In genomic region chrX:30889147-30890125, GRCh38 we compare ENCODE assay signal across 1 cellular context.
TF ChIP-seq lines count a peak whose summit lies in the region.

Gene TAB3 (minus strand): TSS chrX:30889254. CDS start chrX:30859588, 29,666 bp downstream.

TF ChIP-seq in HepG2, 621 proteins besides CTCF, POLR2A, EP300 and RAD21 (continued from another document):
- no peak for TF ChIP-seq ELK4 (CRISPR knock-in tag; IDR thresholded peaks at IDR 0.05; ENCODE audit: borderline replicate concordance)
- TF ChIP-seq TAF1 (CRISPR knock-in tag; IDR thresholded peaks at IDR 0.05): peak; percentile 30; the same call in 1 of the 2 replicates
- TF ChIP-seq GABPB1 (CRISPR knock-in tag; IDR thresholded peaks at IDR 0.05): peak; percentile 92
- no peak for TF ChIP-seq ZNF432 (CRISPR knock-in tag; IDR thresholded peaks at IDR 0.05; ENCODE audit: borderline replicate concordance)
- TF ChIP-seq ZFP36 (IDR thresholded peaks at IDR 0.05; ENCODE audit: borderline replicate concordance, low read depth, low read length, partially characterized antibody): no peak
- TF ChIP-seq ZBTB37 (CRISPR knock-in tag; IDR thresholded peaks at IDR 0.05): no peak
- 0 out of 2 replicates have a peak, but pooled peaks have one; percentile 16 for TF ChIP-seq ZNF12 (CRISPR knock-in tag; IDR thresholded peaks at IDR 0.05)
- TF ChIP-seq GMEB2 (CRISPR knock-in tag; IDR thresholded peaks at IDR 0.05; ENCODE audit: low read depth): 0 out of 2 replicates have a peak, but pooled peaks have one; percentile 29
- TF ChIP-seq NFATC3 (CRISPR knock-in tag; IDR thresholded peaks at IDR 0.05): no peak
- no peak for TF ChIP-seq ZNF274 (CRISPR knock-in tag; IDR thresholded peaks at IDR 0.05)
- no peak; the same call in 1 of the 2 replicates for TF ChIP-seq CBX5 (CRISPR knock-in tag; IDR thresholded peaks at IDR 0.05; ENCODE audit: borderline replicate concordance)
- TF ChIP-seq ZFP91 (CRISPR knock-in tag; IDR thresholded peaks at IDR 0.05; ENCODE audit: borderline replicate concordance): peak; percentile 44; the same call in 1 of the 2 replicates
- no peak for TF ChIP-seq ZFYVE20 (CRISPR knock-in tag; IDR thresholded peaks at IDR 0.05; ENCODE audit: borderline replicate concordance, low read depth)
- no peak; the same call in 1 of the 2 replicates for TF ChIP-seq ZSCAN21 (CRISPR knock-in tag; IDR thresholded peaks at IDR 0.05; ENCODE audit: borderline replicate concordance)
- TF ChIP-seq ZNF691 (CRISPR knock-in tag; IDR thresholded peaks at IDR 0.05; ENCODE audit: borderline replicate concordance, low read depth): no peak
- peak; percentile 57; the same call in 1 of the 2 replicates for TF ChIP-seq ZGPAT (CRISPR knock-in tag; IDR thresholded peaks at IDR 0.05)
- TF ChIP-seq ZSCAN25 (CRISPR knock-in tag; IDR thresholded peaks at IDR 0.05): 0 out of 2 replicates have a peak, but pooled peaks have one; percentile 21
- TF ChIP-seq TGIF2 (CRISPR knock-in tag; IDR thresholded peaks at IDR 0.05): no peak
- TF ChIP-seq ZKSCAN5 (CRISPR knock-in tag; IDR thresholded peaks at IDR 0.05): no peak
- TF ChIP-seq ZNF510 (CRISPR knock-in tag; IDR thresholded peaks at IDR 0.05; ENCODE audit: low read depth): no peak
- TF ChIP-seq GPN1 (CRISPR knock-in tag; IDR thresholded peaks at IDR 0.05; ENCODE audit: borderline replicate concordance): no peak
- no peak for TF ChIP-seq ZNF430 (CRISPR knock-in tag; IDR thresholded peaks at IDR 0.05)
- TF ChIP-seq STAG1 (CRISPR knock-in tag; IDR thresholded peaks at IDR 0.05): no peak
- TF ChIP-seq ZNF713 (CRISPR knock-in tag; IDR thresholded peaks at IDR 0.05): no peak
- no peak for TF ChIP-seq ADNP (CRISPR knock-in tag; IDR thresholded peaks at IDR 0.05)
- TF ChIP-seq ZNF205 (CRISPR knock-in tag; IDR thresholded peaks at IDR 0.05): no peak
- no peak for TF ChIP-seq SOX13 (IDR thresholded peaks at IDR 0.05)
- peak in 1 of 2 experiments; percentile 22; a peak in 1 of 4 replicates for TF ChIP-seq SOX13 (CRISPR knock-in tag; conservative IDR thresholded peaks at IDR 0.05 in 1 of 2, IDR thresholded peaks at IDR 0.05 in 1 of 2)
- TF ChIP-seq DBP (CRISPR knock-in tag; IDR thresholded peaks at IDR 0.05; ENCODE audit: not compliant biosample characterization): no peak
- no peak for TF ChIP-seq KDM5A (IDR thresholded peaks at IDR 0.05; ENCODE audit: borderline replicate concordance, low read length)
- TF ChIP-seq ERF (CRISPR knock-in tag; IDR thresholded peaks at IDR 0.05): peak; percentile 58; the same call in 1 of the 2 replicates
- no peak for TF ChIP-seq ZNF883 (CRISPR knock-in tag; IDR thresholded peaks at IDR 0.05; ENCODE audit: not compliant biosample characterization)
- TF ChIP-seq SNAPC2 (CRISPR knock-in tag; IDR thresholded peaks at IDR 0.05): no peak
- no peak for TF ChIP-seq ZNF562 (CRISPR knock-in tag; IDR thresholded peaks at IDR 0.05; ENCODE audit: borderline replicate concordance)
- no peak for TF ChIP-seq ZNF672 (CRISPR knock-in tag; IDR thresholded peaks at IDR 0.05)
- TF ChIP-seq ZMAT3 (CRISPR knock-in tag; conservative IDR thresholded peaks at IDR 0.05): no peak
- no peak for TF ChIP-seq ATF4 (CRISPR knock-in tag; IDR thresholded peaks at IDR 0.05)
- TF ChIP-seq ZNF235 (CRISPR knock-in tag; IDR thresholded peaks at IDR 0.05; ENCODE audit: borderline replicate concordance): no peak
- TF ChIP-seq GZF1 (CRISPR knock-in tag; IDR thresholded peaks at IDR 0.05): no peak
- TF ChIP-seq NFKB2 (CRISPR knock-in tag; IDR thresholded peaks at IDR 0.05; ENCODE audit: borderline replicate concordance): no peak
- TF ChIP-seq PAF1 (CRISPR knock-in tag; IDR thresholded peaks at IDR 0.05): no peak
- peak; percentile 69; the same call in 1 of the 2 replicates for TF ChIP-seq MIXL1 (CRISPR knock-in tag; IDR thresholded peaks at IDR 0.05)
- no peak for TF ChIP-seq ZNF720 (CRISPR knock-in tag; IDR thresholded peaks at IDR 0.05)
- TF ChIP-seq ZNF460 (CRISPR knock-in tag; IDR thresholded peaks at IDR 0.05; ENCODE audit: borderline replicate concordance): peak; percentile 50; the same call in 1 of the 2 replicates
- TF ChIP-seq NFIC (IDR thresholded peaks at IDR 0.05; ENCODE audit: low read length): no peak
- peak; percentile 80; the same call in 1 of the 2 replicates for TF ChIP-seq HOXA3 (CRISPR knock-in tag; IDR thresholded peaks at IDR 0.05)
- no peak; the same call in 1 of the 2 replicates for TF ChIP-seq MAZ (IDR thresholded peaks at IDR 0.05; ENCODE audit: borderline replicate concordance, low read depth, low read length)
- TF ChIP-seq MAZ (CRISPR knock-in tag; IDR thresholded peaks at IDR 0.05; ENCODE audit: low read depth): peak; percentile 95
